31 cellular contexts compared by ENCODE assay signal in genomic region chr7:17902599-17902998, GRCh38.
"Had no signal": no experiment of that assay in that cellular context is flagged by ENCODE, and none has a peak within 500 bp of the region (broad histone marks: within the 10 kb centered on the region; RNA-seq: fewer than 3 reads in every experiment).

No MANE protein-coding gene starts in this region.

- H3K27me3 Mint-ChIP-seq: activated CD4-positive, alpha-beta memory T cell treated with anti-CD3 and anti-CD28 coated beads, Interleukin-2, amount 10 ng/mL, durations not matched to agents 7 days and 5 days; activated CD4-positive, alpha-beta T cell treated with anti-CD3 and anti-CD28 coated beads, Interleukin-2, amount 10 ng/mL, durations not matched to agents 7 days and 5 days; activated T-cell treated with anti-CD3 and anti-CD28 coated beads, Interleukin-2, amount 50 U/mL, for 24 hours; effector memory CD8-positive, alpha-beta T cell; stimulated activated memory B cell treated with anti-CD40 and anti-IgM and Interleukin-4, amounts not matched to agents 10 μg/mL and 1 μg/mL and 100 μg/mL, for 72 hours; stimulated activated naive CD8-positive, alpha-beta T cell treated with anti-CD3 and anti-CD28 coated beads, Interleukin-15, amount 100 ng/mL, for 72 hours; T-helper 17 cell had no signal

- H3K27ac ChIP-seq: brain microvascular endothelial cell, heart left ventricle, left lung, lower lobe of right lung, sigmoid colon, upper lobe of left lung, vagina, WERI-Rb-1 had no signal

- H3K27me3 ChIP-seq: brain microvascular endothelial cell, heart left ventricle, left lung, sigmoid colon, upper lobe of left lung, vagina had no signal

- FAIRE-seq: astrocyte, endothelial cell of umbilical vein, small intestine had no signal

- H3K4me3 Mint-ChIP-seq: activated CD4-positive, alpha-beta memory T cell treated with anti-CD3 and anti-CD28 coated beads, Interleukin-2, amount 10 ng/mL, durations not matched to agents 7 days and 5 days; activated CD4-positive, alpha-beta T cell treated with anti-CD3 and anti-CD28 coated beads, Interleukin-2, amount 10 ng/mL, durations not matched to agents 7 days and 5 days; activated T-cell treated with anti-CD3 and anti-CD28 coated beads, Interleukin-2, amount 50 U/mL, for 24 hours; stimulated activated memory B cell treated with anti-CD40 and anti-IgM and Interleukin-4, amounts not matched to agents 10 μg/mL and 1 μg/mL and 100 μg/mL, for 72 hours; stimulated activated naive CD8-positive, alpha-beta T cell treated with anti-CD3 and anti-CD28 coated beads, Interleukin-15, amount 100 ng/mL, for 72 hours; T-helper 17 cell had no signal

- ATAC-seq: heart left ventricle; left lung; lower lobe of right lung; stimulated activated memory B cell treated with anti-CD40 and anti-IgM and Interleukin-4, amounts not matched to agents 10 μg/mL and 1 μg/mL and 100 μg/mL, for 72 hours; T-helper 17 cell had no signal

- H3K36me3 ChIP-seq: brain microvascular endothelial cell, heart left ventricle, left lung, lower lobe of right lung, sigmoid colon, upper lobe of left lung, vagina, WERI-Rb-1 had no signal

- H3K4me1 ChIP-seq: left lung, lower lobe of right lung had no signal

- DNase-seq: activated CD4-positive, alpha-beta memory T cell treated with anti-CD3 and anti-CD28 coated beads, Interleukin-2, amount 10 ng/mL, durations not matched to agents 7 days and 5 days; activated CD4-positive, alpha-beta T cell treated with anti-CD3 and anti-CD28 coated beads, Interleukin-2, amount 10 ng/mL, durations not matched to agents 7 days and 5 days; activated CD4-positive, CD25-positive, alpha-beta regulatory T cell treated with anti-CD3 and anti-CD28 coated beads, Interleukin-2, amount 50 U/mL, for 72 hours; activated CD8-positive, alpha-beta memory T cell treated with anti-CD3 and anti-CD28 coated beads, Interleukin-2, amount 50 U/mL, for 48 hours; activated gamma-delta T cell treated with Interleukin-2 at 50 U/mL for 16 hours; activated naive CD4-positive, alpha-beta T cell treated with anti-CD3 and anti-CD28 coated beads, Interleukin-2, amount 50 U/mL, for 16 hours; activated T-cell treated with anti-CD3 and anti-CD28 coated beads, Interleukin-2, amount 50 U/mL, for 24 hours; amniotic stem cell; brain microvascular endothelial cell; cortex of kidney; effector memory CD8-positive, alpha-beta T cell; heart left ventricle; hypothalamus; lower lobe of right lung; mesenchymal stem cell; natural killer cell; sigmoid colon; stimulated activated CD4-positive, alpha-beta T cell treated with anti-CD3 and anti-CD28 coated beads, Interleukin-4, amount 100 ng/mL, for 4 hours; stimulated activated CD8-positive, alpha-beta memory T cell treated with anti-CD3 and anti-CD28 coated beads, Interleukin-4, amount 100 ng/mL, for 48 hours; stimulated activated naive CD8-positive, alpha-beta T cell treated with anti-CD3 and anti-CD28 coated beads, Interleukin-15, amount 100 ng/mL, for 72 hours; substantia nigra; T-helper 17 cell; T1000; WERI-Rb-1 had no signal

- H3K27ac Mint-ChIP-seq: activated CD4-positive, alpha-beta memory T cell treated with anti-CD3 and anti-CD28 coated beads, Interleukin-2, amount 10 ng/mL, durations not matched to agents 7 days and 5 days; activated CD4-positive, alpha-beta T cell treated with anti-CD3 and anti-CD28 coated beads, Interleukin-2, amount 10 ng/mL, durations not matched to agents 7 days and 5 days; activated T-cell treated with anti-CD3 and anti-CD28 coated beads, Interleukin-2, amount 50 U/mL, for 24 hours; stimulated activated memory B cell treated with anti-CD40 and anti-IgM and Interleukin-4, amounts not matched to agents 10 μg/mL and 1 μg/mL and 100 μg/mL, for 72 hours; stimulated activated naive CD8-positive, alpha-beta T cell treated with anti-CD3 and anti-CD28 coated beads, Interleukin-15, amount 100 ng/mL, for 72 hours; T-helper 17 cell had no signal

- H3K36me3 Mint-ChIP-seq: natural killer cell had no signal

- H3K9me3 Mint-ChIP-seq: activated CD4-positive, alpha-beta memory T cell treated with anti-CD3 and anti-CD28 coated beads, Interleukin-2, amount 10 ng/mL, durations not matched to agents 7 days and 5 days; activated CD4-positive, alpha-beta T cell treated with anti-CD3 and anti-CD28 coated beads, Interleukin-2, amount 10 ng/mL, durations not matched to agents 7 days and 5 days; activated T-cell treated with anti-CD3 and anti-CD28 coated beads, Interleukin-2, amount 50 U/mL, for 24 hours; effector memory CD8-positive, alpha-beta T cell; natural killer cell; stimulated activated memory B cell treated with anti-CD40 and anti-IgM and Interleukin-4, amounts not matched to agents 10 μg/mL and 1 μg/mL and 100 μg/mL, for 72 hours; stimulated activated naive CD8-positive, alpha-beta T cell treated with anti-CD3 and anti-CD28 coated beads, Interleukin-15, amount 100 ng/mL, for 72 hours had no signal

- H3K9me3 ChIP-seq: heart left ventricle, left lung, lower lobe of right lung, sigmoid colon, upper lobe of left lung, vagina had no signal

- H3K4me3 ChIP-seq: heart left ventricle, left lung, lower lobe of right lung, sigmoid colon, upper lobe of left lung, vagina had no signal
